1 cellular context compared by ENCODE assay signal in genomic region chr19:999379-999719, GRCh38.
TF ChIP-seq lines count a peak whose summit lies in the region.

No MANE protein-coding gene starts in this region.

TF ChIP-seq in GM23338, 12 proteins besides CTCF, POLR2A, EP300 and RAD21 (continued from another document):
- TF ChIP-seq, protein P1, sequence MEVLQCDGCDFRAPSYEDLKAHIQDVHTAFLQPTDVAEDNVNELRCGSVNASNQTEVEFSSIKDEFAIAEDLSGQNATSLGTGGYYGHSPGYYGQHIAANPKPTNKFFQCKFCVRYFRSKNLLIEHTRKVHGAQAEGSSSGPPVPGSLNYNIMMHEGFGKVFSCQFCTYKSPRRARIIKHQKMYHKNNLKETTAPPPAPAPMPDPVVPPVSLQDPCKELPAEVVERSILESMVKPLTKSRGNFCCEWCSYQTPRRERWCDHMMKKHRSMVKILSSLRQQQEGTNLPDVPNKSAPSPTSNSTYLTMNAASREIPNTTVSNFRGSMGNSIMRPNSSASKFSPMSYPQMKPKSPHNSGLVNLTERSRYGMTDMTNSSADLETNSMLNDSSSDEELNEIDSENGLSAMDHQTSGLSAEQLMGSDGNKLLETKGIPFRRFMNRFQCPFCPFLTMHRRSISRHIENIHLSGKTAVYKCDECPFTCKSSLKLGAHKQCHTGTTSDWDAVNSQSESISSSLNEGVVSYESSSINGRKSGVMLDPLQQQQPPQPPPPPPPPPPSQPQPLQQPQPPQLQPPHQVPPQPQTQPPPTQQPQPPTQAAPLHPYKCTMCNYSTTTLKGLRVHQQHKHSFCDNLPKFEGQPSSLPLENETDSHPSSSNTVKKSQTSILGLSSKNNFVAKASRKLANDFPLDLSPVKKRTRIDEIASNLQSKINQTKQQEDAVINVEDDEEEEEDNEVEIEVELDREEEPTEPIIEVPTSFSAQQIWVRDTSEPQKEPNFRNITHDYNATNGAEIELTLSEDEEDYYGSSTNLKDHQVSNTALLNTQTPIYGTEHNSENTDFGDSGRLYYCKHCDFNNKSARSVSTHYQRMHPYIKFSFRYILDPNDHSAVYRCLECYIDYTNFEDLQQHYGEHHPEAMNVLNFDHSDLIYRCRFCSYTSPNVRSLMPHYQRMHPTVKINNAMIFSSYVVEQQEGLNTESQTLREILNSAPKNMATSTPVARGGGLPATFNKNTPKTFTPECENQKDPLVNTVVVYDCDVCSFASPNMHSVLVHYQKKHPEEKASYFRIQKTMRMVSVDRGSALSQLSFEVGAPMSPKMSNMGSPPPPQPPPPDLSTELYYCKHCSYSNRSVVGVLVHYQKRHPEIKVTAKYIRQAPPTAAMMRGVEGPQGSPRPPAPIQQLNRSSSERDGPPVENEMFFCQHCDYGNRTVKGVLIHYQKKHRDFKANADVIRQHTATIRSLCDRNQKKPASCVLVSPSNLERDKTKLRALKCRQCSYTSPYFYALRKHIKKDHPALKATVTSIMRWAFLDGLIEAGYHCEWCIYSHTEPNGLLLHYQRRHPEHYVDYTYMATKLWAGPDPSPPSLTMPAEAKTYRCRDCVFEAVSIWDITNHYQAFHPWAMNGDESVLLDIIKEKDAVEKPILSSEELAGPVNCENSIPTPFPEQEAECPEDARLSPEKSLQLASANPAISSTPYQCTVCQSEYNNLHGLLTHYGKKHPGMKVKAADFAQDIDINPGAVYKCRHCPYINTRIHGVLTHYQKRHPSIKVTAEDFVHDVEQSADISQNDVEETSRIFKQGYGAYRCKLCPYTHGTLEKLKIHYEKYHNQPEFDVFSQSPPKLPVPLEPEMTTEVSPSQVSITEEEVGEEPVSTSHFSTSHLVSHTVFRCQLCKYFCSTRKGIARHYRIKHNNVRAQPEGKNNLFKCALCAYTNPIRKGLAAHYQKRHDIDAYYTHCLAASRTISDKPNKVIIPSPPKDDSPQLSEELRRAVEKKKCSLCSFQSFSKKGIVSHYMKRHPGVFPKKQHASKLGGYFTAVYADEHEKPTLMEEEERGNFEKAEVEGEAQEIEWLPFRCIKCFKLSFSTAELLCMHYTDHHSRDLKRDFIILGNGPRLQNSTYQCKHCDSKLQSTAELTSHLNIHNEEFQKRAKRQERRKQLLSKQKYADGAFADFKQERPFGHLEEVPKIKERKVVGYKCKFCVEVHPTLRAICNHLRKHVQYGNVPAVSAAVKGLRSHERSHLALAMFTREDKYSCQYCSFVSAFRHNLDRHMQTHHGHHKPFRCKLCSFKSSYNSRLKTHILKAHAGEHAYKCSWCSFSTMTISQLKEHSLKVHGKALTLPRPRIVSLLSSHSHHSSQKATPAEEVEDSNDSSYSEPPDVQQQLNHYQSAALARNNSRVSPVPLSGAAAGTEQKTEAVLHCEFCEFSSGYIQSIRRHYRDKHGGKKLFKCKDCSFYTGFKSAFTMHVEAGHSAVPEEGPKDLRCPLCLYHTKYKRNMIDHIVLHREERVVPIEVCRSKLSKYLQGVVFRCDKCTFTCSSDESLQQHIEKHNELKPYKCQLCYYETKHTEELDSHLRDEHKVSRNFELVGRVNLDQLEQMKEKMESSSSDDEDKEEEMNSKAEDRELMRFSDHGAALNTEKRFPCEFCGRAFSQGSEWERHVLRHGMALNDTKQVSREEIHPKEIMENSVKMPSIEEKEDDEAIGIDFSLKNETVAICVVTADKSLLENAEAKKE (CRISPR knock-in tag; IDR thresholded peaks at IDR 0.05), result no peak
- TF ChIP-seq EZH2phosphoT487 (IDR thresholded peaks at IDR 0.05; ENCODE audit: unreplicated experiment) (no peak), ZNF114 (CRISPR knock-in tag; IDR thresholded peaks at IDR 0.05) (no peak), JUNB (IDR thresholded peaks at IDR 0.05; ENCODE audit: unreplicated experiment) (no peak), CREB1 (CRISPR knock-in tag; IDR thresholded peaks at IDR 0.05; ENCODE audit: low read depth) (no peak), ZNF331 (CRISPR knock-in tag; IDR thresholded peaks at IDR 0.05; ENCODE audit: low read depth) (no peak), EZH2 (IDR thresholded peaks at IDR 0.05; ENCODE audit: low read depth, unreplicated experiment) (no peak), NANOG (IDR thresholded peaks at IDR 0.05; ENCODE audit: borderline replicate concordance) (no peak), POLR2AphosphoS5 (IDR thresholded peaks at IDR 0.05; ENCODE audit: low read depth) (no peak)
- TF ChIP-seq, protein P2, sequence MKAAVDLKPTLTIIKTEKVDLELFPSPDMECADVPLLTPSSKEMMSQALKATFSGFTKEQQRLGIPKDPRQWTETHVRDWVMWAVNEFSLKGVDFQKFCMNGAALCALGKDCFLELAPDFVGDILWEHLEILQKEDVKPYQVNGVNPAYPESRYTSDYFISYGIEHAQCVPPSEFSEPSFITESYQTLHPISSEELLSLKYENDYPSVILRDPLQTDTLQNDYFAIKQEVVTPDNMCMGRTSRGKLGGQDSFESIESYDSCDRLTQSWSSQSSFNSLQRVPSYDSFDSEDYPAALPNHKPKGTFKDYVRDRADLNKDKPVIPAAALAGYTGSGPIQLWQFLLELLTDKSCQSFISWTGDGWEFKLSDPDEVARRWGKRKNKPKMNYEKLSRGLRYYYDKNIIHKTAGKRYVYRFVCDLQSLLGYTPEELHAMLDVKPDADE (IDR thresholded peaks at IDR 0.05), result no peak
- TF ChIP-seq, protein P3, sequence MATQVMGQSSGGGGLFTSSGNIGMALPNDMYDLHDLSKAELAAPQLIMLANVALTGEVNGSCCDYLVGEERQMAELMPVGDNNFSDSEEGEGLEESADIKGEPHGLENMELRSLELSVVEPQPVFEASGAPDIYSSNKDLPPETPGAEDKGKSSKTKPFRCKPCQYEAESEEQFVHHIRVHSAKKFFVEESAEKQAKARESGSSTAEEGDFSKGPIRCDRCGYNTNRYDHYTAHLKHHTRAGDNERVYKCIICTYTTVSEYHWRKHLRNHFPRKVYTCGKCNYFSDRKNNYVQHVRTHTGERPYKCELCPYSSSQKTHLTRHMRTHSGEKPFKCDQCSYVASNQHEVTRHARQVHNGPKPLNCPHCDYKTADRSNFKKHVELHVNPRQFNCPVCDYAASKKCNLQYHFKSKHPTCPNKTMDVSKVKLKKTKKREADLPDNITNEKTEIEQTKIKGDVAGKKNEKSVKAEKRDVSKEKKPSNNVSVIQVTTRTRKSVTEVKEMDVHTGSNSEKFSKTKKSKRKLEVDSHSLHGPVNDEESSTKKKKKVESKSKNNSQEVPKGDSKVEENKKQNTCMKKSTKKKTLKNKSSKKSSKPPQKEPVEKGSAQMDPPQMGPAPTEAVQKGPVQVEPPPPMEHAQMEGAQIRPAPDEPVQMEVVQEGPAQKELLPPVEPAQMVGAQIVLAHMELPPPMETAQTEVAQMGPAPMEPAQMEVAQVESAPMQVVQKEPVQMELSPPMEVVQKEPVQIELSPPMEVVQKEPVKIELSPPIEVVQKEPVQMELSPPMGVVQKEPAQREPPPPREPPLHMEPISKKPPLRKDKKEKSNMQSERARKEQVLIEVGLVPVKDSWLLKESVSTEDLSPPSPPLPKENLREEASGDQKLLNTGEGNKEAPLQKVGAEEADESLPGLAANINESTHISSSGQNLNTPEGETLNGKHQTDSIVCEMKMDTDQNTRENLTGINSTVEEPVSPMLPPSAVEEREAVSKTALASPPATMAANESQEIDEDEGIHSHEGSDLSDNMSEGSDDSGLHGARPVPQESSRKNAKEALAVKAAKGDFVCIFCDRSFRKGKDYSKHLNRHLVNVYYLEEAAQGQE (IDR thresholded peaks at IDR 0.05; ENCODE audit: unreplicated experiment), result no peak
